In genomic region chr1:115465802-115466363, GRCh38 we compare ENCODE assay signal across 26 cellular contexts.
"Had no signal": no experiment of that assay in that cellular context is flagged by ENCODE, and none has a peak within 500 bp of the region (broad histone marks: within the 10 kb centered on the region; RNA-seq: fewer than 3 reads in every experiment).

No MANE protein-coding gene starts in this region.

- H3K9me3 ChIP-seq: ascending aorta, body of pancreas, SJSA1 had no signal

- H3K27me3 ChIP-seq: ascending aorta, body of pancreas, SJSA1 had no signal

- H3K4me1 ChIP-seq: ascending aorta, body of pancreas had no signal

- H3K4me3 ChIP-seq: ascending aorta, body of pancreas, SJSA1 had no signal

- H3K36me3 ChIP-seq: ascending aorta, SJSA1 had no signal

- ATAC-seq: activated CD8-positive, alpha-beta T cell treated with anti-CD3 and anti-CD28 coated beads, Interleukin-2, amount 10 ng/mL, durations not matched to agents 7 days and 5 days; activated naive CD4-positive, alpha-beta T cell treated with anti-CD3 and anti-CD28 coated beads, Interleukin-2, amount 50 U/mL, for 72 hours; activated naive CD8-positive, alpha-beta T cell treated with anti-CD3 and anti-CD28 coated beads, Interleukin-2, amount 50 U/mL, for 24 hours; activated T-cell treated with anti-CD3 and anti-CD28 coated beads, Interleukin-2, amount 50 U/mL, for 4 hours; body of pancreas; Panc1; T-helper 17 cell had no signal

- DNase-seq: activated CD4-positive, alpha-beta T cell treated with anti-CD3 and anti-CD28 coated beads for 48 hours; activated CD4-positive, alpha-beta T cell treated with anti-CD3 and anti-CD28 coated beads, Interleukin-2, amount 50 U/mL, for 4 hours; activated CD4-positive, CD25-positive, alpha-beta regulatory T cell treated with anti-CD3 and anti-CD28 coated beads, Interleukin-2, amount 50 U/mL, for 72 hours; activated CD8-positive, alpha-beta T cell treated with anti-CD3 and anti-CD28 coated beads, Interleukin-2, amount 10 ng/mL, durations not matched to agents 7 days and 5 days; activated effector memory CD4-positive, alpha-beta T cell treated with anti-CD3 and anti-CD28 coated beads, Interleukin-2, amount 50 U/mL, for 16 hours; activated naive CD4-positive, alpha-beta T cell treated with Interleukin-2 at 50 U/mL for 16 hours; activated naive CD8-positive, alpha-beta T cell treated with anti-CD3 and anti-CD28 coated beads, Interleukin-2, amount 50 U/mL, for 24 hours; activated T-cell treated with anti-CD3 and anti-CD28 coated beads, Interleukin-2, amount 50 U/mL, for 4 hours; amniotic stem cell; body of pancreas; central memory CD4-positive, alpha-beta T cell; Karpas-422; NCI-H1930; NCI-H345; NCI-H510A treated with DMSO at 0.1 percent for 48 hours; NCI-H69; NK-92 treated with Interleukin-12 subunit alpha and Interleukin-12 subunit beta, amount 100 ng/mL, for 24 hours; OCI-M1; SHP77; T-helper 17 cell; T-helper 9 cell had no signal

- H3K27ac ChIP-seq: ascending aorta, body of pancreas, RWPE1, SJSA1 had no signal
